ENCODE assay signal across 16 cellular contexts in genomic region chr17:32116937-32117336, GRCh38.
"Had no signal": no experiment of that assay in that cellular context is flagged by ENCODE, and none has a peak within 500 bp of the region (broad histone marks: within the 10 kb centered on the region; RNA-seq: fewer than 3 reads in every experiment).

No MANE protein-coding gene starts in this region.

- DNase-seq: activated CD4-positive, CD25-positive, alpha-beta regulatory T cell treated with anti-CD3 and anti-CD28 coated beads, Interleukin-2, amount 50 U/mL, for 72 hours; activated effector memory CD4-positive, alpha-beta T cell treated with Interleukin-2 at 50 U/mL for 16 hours; adrenal gland; erythroblast; gastrocnemius medialis; heart left ventricle; immature natural killer cell; mesendoderm; stimulated activated CD4-positive, alpha-beta T cell treated with anti-CD3 and anti-CD28 coated beads, Interleukin-15, amount 100 ng/mL, for 24 hours; stimulated activated CD4-positive, alpha-beta T cell treated with anti-CD3 and anti-CD28 coated beads, Interleukin-4, amount 100 ng/mL, for 1 hour; stimulated activated naive CD4-positive, alpha-beta T cell treated with Interleukin-2 at 50 U/mL for 16 hours; substantia nigra; uterus had no signal

- H3K36me3 Mint-ChIP-seq: activated naive CD4-positive, alpha-beta T cell treated with anti-CD3 and anti-CD28 coated beads, Interleukin-2, amount 50 U/mL, for 24 hours; immature natural killer cell; natural killer cell treated with Interleukin-12 subunit alpha and Interleukin-12 subunit beta and Interleukin-15 and Interleukin-18, amount 100 ng/mL, for 72 hours had no signal

- H3K27ac Mint-ChIP-seq: activated naive CD4-positive, alpha-beta T cell treated with anti-CD3 and anti-CD28 coated beads, Interleukin-2, amount 50 U/mL, for 24 hours; endodermal cell; immature natural killer cell; natural killer cell treated with Interleukin-12 subunit alpha and Interleukin-12 subunit beta and Interleukin-15 and Interleukin-18, amount 100 ng/mL, for 72 hours had no signal

- ATAC-seq: gastrocnemius medialis; heart left ventricle; natural killer cell treated with Interleukin-12 subunit alpha and Interleukin-12 subunit beta and Interleukin-15 and Interleukin-18, amount 100 ng/mL, for 72 hours had no signal

- H3K4me3 Mint-ChIP-seq: activated naive CD4-positive, alpha-beta T cell treated with anti-CD3 and anti-CD28 coated beads, Interleukin-2, amount 50 U/mL, for 24 hours; endodermal cell; immature natural killer cell; natural killer cell treated with Interleukin-12 subunit alpha and Interleukin-12 subunit beta and Interleukin-15 and Interleukin-18, amount 100 ng/mL, for 72 hours had no signal

- H3K27me3 Mint-ChIP-seq: activated naive CD4-positive, alpha-beta T cell treated with anti-CD3 and anti-CD28 coated beads, Interleukin-2, amount 50 U/mL, for 24 hours had no signal

- H3K9me3 Mint-ChIP-seq: activated naive CD4-positive, alpha-beta T cell treated with anti-CD3 and anti-CD28 coated beads, Interleukin-2, amount 50 U/mL, for 24 hours; endodermal cell; immature natural killer cell; natural killer cell treated with Interleukin-12 subunit alpha and Interleukin-12 subunit beta and Interleukin-15 and Interleukin-18, amount 100 ng/mL, for 72 hours had no signal
